8 cellular contexts compared by ENCODE assay signal in genomic region chr1:75787524-75787923, GRCh38. TPM values are rescaled to one million over a fixed set of nuclear protein-coding genes. Genes with fewer than 3 reads are reported as not detected.
DNase-seq lines count a peak whose midpoint lies in the region; ATAC-seq, FAIRE-seq and TF ChIP-seq lines count a peak whose summit lies in the region.

No MANE protein-coding gene starts in this region.

- dilution Hi-C loops in endothelial cell of umbilical vein (cut with MboI; ENCODE audit: extremely low pct_ligation_motif_present, low sequenced_read_pairs) = no loop called here

- H3K36me3 ChIP-seq in CD8-positive, alpha-beta memory T cell (ENCODE audit: insufficient read depth, low read length) = peaks cover 26% of the 10 kb centered on the region
- peaks cover 64% of the 10 kb centered on the region for H3K36me3 ChIP-seq in OCI-LY7 (ENCODE audit: insufficient read depth, low read length)
- H3K36me3 ChIP-seq in endothelial cell of umbilical vein (ENCODE audit: control insufficient read depth in 2 of 2, extremely low read depth in 1 of 2, insufficient read depth in 2 of 2, low read length in 2 of 2) = peaks cover 7 to 20% of the 10 kb centered on the region in 2 experiments
- peaks cover 47% of the 10 kb centered on the region for H3K36me3 ChIP-seq in osteoblast (ENCODE audit: insufficient read depth, low read length)

- peaks cover 8 to 59% (median 15%) of the 10 kb centered on the region in 3 donors for H3K36me3 Mint-ChIP-seq in CD8-positive, alpha-beta memory T cell

- FAIRE-seq in endothelial cell of umbilical vein (lab: Jason Lieb, UNC) = peak; percentile 12

- no peaks in the 10 kb centered on the region for H3K27me3 ChIP-seq in CD8-positive, alpha-beta memory T cell (ENCODE audit: insufficient read depth, low read length, poor library complexity, severe bottlenecking)
- H3K27me3 ChIP-seq in endothelial cell of umbilical vein (ENCODE audit: control insufficient read depth in 2 of 2, insufficient read depth in 2 of 2, low read length in 2 of 2) (no peaks in the 10 kb centered on the region), osteoblast (ENCODE audit: insufficient read depth, low read length) (no peaks in the 10 kb centered on the region)

- H4K20me1 ChIP-seq in OCI-LY7 (ENCODE audit: insufficient read depth, low read length) (peaks cover 58% of the 10 kb centered on the region), endothelial cell of umbilical vein (replicated peaks; ENCODE audit: control insufficient read depth, extremely low read depth, insufficient read depth, low read length) (peaks cover 3% of the 10 kb centered on the region), osteoblast (ENCODE audit: insufficient read depth, low read length) (peaks cover 57% of the 10 kb centered on the region)

- no peaks in the 10 kb centered on the region for H3K9me1 ChIP-seq in endothelial cell of umbilical vein (replicated peaks; ENCODE audit: control insufficient read depth, extremely low read depth, insufficient read depth, low read length)

- no peaks in the 10 kb centered on the region for H3K9me2 ChIP-seq in OCI-LY7 (ENCODE audit: insufficient read depth, low read length)

- CTCF ChIA-PET in CD8-positive, alpha-beta memory T cell (lab: Charles Lee) = no interaction called here
- CTCF ChIA-PET in OCI-LY7 (lab: Charles Lee; ENCODE audit: unreplicated experiment) = no interaction called here
- CTCF ChIA-PET in endothelial cell of umbilical vein (lab: Charles Lee) = interaction anchor here (0.9 kb wide), 1 partner anchor 555 kb away, joined by 4 read pairs; no protein-coding TSS in a partner anchor

- H3K4me2 ChIP-seq in OCI-LY7 (ENCODE audit: low read length) (peak overlapping the region; percentile 84), endothelial cell of umbilical vein (ENCODE audit: insufficient read depth, low read length) (peak overlapping the region; percentile 94), osteoblast (ENCODE audit: insufficient read depth, low read length) (peak overlapping the region; percentile 86)

- no TSS peak for BruUV-seq in OCI-LY7 (replicated peaks; lab: Mats Ljungman, UMichigan)
- no TSS peak for BruUV-seq in endothelial cell of umbilical vein (replicated peaks; lab: Mats Ljungman, UMichigan)

- H3K27me3 Mint-ChIP-seq in CD8-positive, alpha-beta memory T cell = peaks cover 0 to 3% of the 10 kb centered on the region in 2 donors

- peak overlapping the region; percentile 90 for H3K27ac ChIP-seq in CD8-positive, alpha-beta memory T cell (ENCODE audit: low read depth, low read length)
- H3K27ac ChIP-seq in OCI-LY7 (ENCODE audit: low read depth, low read length, poor library complexity, severe bottlenecking) (peak overlapping the region; percentile 94), endothelial cell of umbilical vein (ENCODE audit: insufficient read depth, low read depth, low read length) (peak overlapping the region; percentile 36), osteoblast (ENCODE audit: low read depth, low read length) (peak overlapping the region; percentile 75)

- TF ChIP-seq CTCF in OCI-LY7 (conservative IDR thresholded peaks at IDR 0.05; ENCODE audit: low read length) = no peak
- no peak for TF ChIP-seq CTCF in endothelial cell of umbilical vein (IDR thresholded peaks at IDR 0.05; ENCODE audit: extremely low read depth in 1 of 2, insufficient read depth in 1 of 2, low read depth in 1 of 2, low read length in 2 of 2)
- TF ChIP-seq CTCF in osteoblast (IDR thresholded peaks at IDR 0.05; ENCODE audit: extremely low read depth, low read depth, low read length) = no peak

- H3K79me2 ChIP-seq in OCI-LY7 (ENCODE audit: insufficient read depth, low read depth, low read length) (peaks cover 80% of the 10 kb centered on the region), endothelial cell of umbilical vein (ENCODE audit: control insufficient read depth, insufficient read depth, low read length) (peaks cover 62% of the 10 kb centered on the region), osteoblast (ENCODE audit: insufficient read depth, low read length) (peaks cover 46% of the 10 kb centered on the region)

- H3K9me3 ChIP-seq in CD8-positive, alpha-beta memory T cell (ENCODE audit: low read length) = no peaks in the 10 kb centered on the region
- H3K9me3 ChIP-seq in OCI-LY7 (ENCODE audit: low read length) (no peaks in the 10 kb centered on the region), endothelial cell of umbilical vein (replicated peaks; ENCODE audit: control insufficient read depth, insufficient read depth, low read length) (no peaks in the 10 kb centered on the region), osteoblast (ENCODE audit: low read depth, low read length) (no peaks in the 10 kb centered on the region)

- H2AFZ ChIP-seq in OCI-LY7 (ENCODE audit: low read length) = no peak overlapping the region
- H2AFZ ChIP-seq in endothelial cell of umbilical vein (ENCODE audit: low read depth, low read length) = no peak overlapping the region
- H2AFZ ChIP-seq in osteoblast (ENCODE audit: low read length) = no peak overlapping the region

- no peak for DNase-seq in CD8-positive, alpha-beta memory T cell
- DNase-seq in OCI-LY7 (ENCODE audit: low spot score) (peak; percentile 50), endothelial cell of umbilical vein (ENCODE audit: low read depth, low spot score) (no peak), osteoblast (ENCODE audit: insufficient read length, low spot score, missing footprints) (no peak), AG08396 (ENCODE audit: low spot score) (no peak), NCI-H510A (lab: John Stamatoyannopoulos, UW) (no peak)
- DNase-seq in stimulated activated CD4-positive, alpha-beta T cell treated with anti-CD3 and anti-CD28 coated beads, Interleukin-4, amount 100 ng/mL, for 1 hour = no peak

- peak overlapping the region; percentile 98 for H3K9ac ChIP-seq in endothelial cell of umbilical vein (replicated peaks; ENCODE audit: extremely low read depth, insufficient read depth, low read length)

- no peak for ATAC-seq in GM18867 (IDR thresholded peaks at IDR 0.05; ENCODE audit: unreplicated experiment)

- peak; percentile 40 for TF ChIP-seq POLR2A in endothelial cell of umbilical vein (IDR thresholded peaks at IDR 0.05; ENCODE audit: low read depth, low read length)

- peak overlapping the region; percentile 92 to 99 (median 98) for H3K27ac Mint-ChIP-seq in CD8-positive, alpha-beta memory T cell

- H3K4me3 ChIP-seq in CD8-positive, alpha-beta memory T cell (ENCODE audit: low read length) = peak overlapping the region; percentile 94
- peak overlapping the region; percentile 93 for H3K4me3 ChIP-seq in OCI-LY7 (ENCODE audit: low read depth, low read length, poor library complexity, severe bottlenecking)
- peak overlapping the region; percentile 62 to 99 (median 96) for H3K4me3 ChIP-seq in endothelial cell of umbilical vein (replicated peaks in 1 of 3; ENCODE audit: insufficient read depth in 1 of 3, low read depth in 1 of 3, low read length in 3 of 3)
- H3K4me3 ChIP-seq in osteoblast (ENCODE audit: insufficient read depth, low read length) = peak overlapping the region; percentile 85

- peaks cover 54% of the 10 kb centered on the region for H3K4me1 ChIP-seq in CD8-positive, alpha-beta memory T cell (ENCODE audit: insufficient read depth, low read length)
- H3K4me1 ChIP-seq in OCI-LY7 (ENCODE audit: insufficient read depth, low read length, poor library complexity, severe bottlenecking) (peaks cover 54% of the 10 kb centered on the region), endothelial cell of umbilical vein (ENCODE audit: control insufficient read depth, extremely low read depth, insufficient read depth, low read length) (peaks cover 33% of the 10 kb centered on the region), osteoblast (ENCODE audit: insufficient read depth, low read length) (peaks cover 35% of the 10 kb centered on the region)

- peak overlapping the region; percentile 94 to 100 (median 98) for H3K4me3 Mint-ChIP-seq in CD8-positive, alpha-beta memory T cell

- H3K9me3 Mint-ChIP-seq in CD8-positive, alpha-beta memory T cell = no peaks in the 10 kb centered on the region

- intact Hi-C loops in OCI-LY7 (cut with micrococcal nuclease; ENCODE audit: unreplicated experiment) = loop anchor here (5.0 kb wide), 1 partner anchor 505 kb away; no protein-coding TSS in a partner anchor
- intact Hi-C loops in endothelial cell of umbilical vein (cut with micrococcal nuclease) = loop anchor here (2.0 to 5.0 kb wide), 4 partner anchors 280 to 1055 kb away; partner anchors contain the start of genes CRYZ and TYW3

- H3K4me1 Mint-ChIP-seq in CD8-positive, alpha-beta memory T cell = peaks cover 67 to 86% (median 81%) of the 10 kb centered on the region in 3 donors

- POLR2A ChIA-PET in CD8-positive, alpha-beta memory T cell (lab: Charles Lee) = interaction anchor here (2.0 kb wide), 1 partner anchor 64 kb away, joined by 7 read pairs; no protein-coding TSS in a partner anchor
- POLR2A ChIA-PET in OCI-LY7 (lab: Charles Lee) = interaction anchor here (1.0 to 4.8 kb wide), 4 partner anchors 13 to 64 kb away, joined by 3 to 74 read pairs (median 16); partner anchors contain the start of gene ACADM
- POLR2A ChIA-PET in endothelial cell of umbilical vein (lab: Charles Lee) = no interaction called here

RNA-seq across cellular contexts. Expression of gene RABGGTB, which starts 1.5 kb away (rescaled TPM):
- total RNA-seq in CD8-positive, alpha-beta memory T cell = 100 to 1,000 TPM; 208 to 212 TPM
- polyA plus RNA-seq in CD8-positive, alpha-beta memory T cell = 7.5 TPM
- 128 and 132 TPM in 2 replicates for total RNA-seq in OCI-LY7 (2014; rRNA removed; shearing (Covaris generic))
- total RNA-seq in OCI-LY7 (2022) = 144 and 165 TPM in 2 replicates
- 103 and 114 TPM in 2 replicates for total RNA-seq in endothelial cell of umbilical vein
- 51.4 and 78.2 TPM in 2 replicates for polyA plus RNA-seq in endothelial cell of umbilical vein
- polyA plus RNA-seq in endothelial cell of umbilical vein (2011; cell fraction: cytosol; rRNA removed) = 55.7 and 56.9 TPM in 2 replicates
- 237 and 375 TPM in 2 replicates for polyA plus RNA-seq in endothelial cell of umbilical vein (2011; cell fraction: nucleus; rRNA removed)
- polyA plus RNA-seq in endothelial cell of umbilical vein (2012) = 125 and 132 TPM in 2 replicates
- polyA minus RNA-seq in endothelial cell of umbilical vein = 97.6 and 132 TPM in 2 replicates
- 72.2 TPM for polyA minus RNA-seq in endothelial cell of umbilical vein (2011; cell fraction: cytosol; rRNA and poly(A)+ RNA removed)
- 180 and 255 TPM in 2 replicates for polyA minus RNA-seq in endothelial cell of umbilical vein (2011; cell fraction: nucleus; rRNA and poly(A)+ RNA removed)
- 66.0 and 76.0 TPM in 2 replicates for total RNA-seq in osteoblast

RNA-seq across cellular contexts. Expression of gene MSH4, which starts 9.2 kb away (rescaled TPM):
- total RNA-seq in CD8-positive, alpha-beta memory T cell = under 1 TPM; 0.50 to 0.58 TPM
- not detected for polyA plus RNA-seq in CD8-positive, alpha-beta memory T cell
- 0.05 and 0.73 TPM in 2 replicates for total RNA-seq in OCI-LY7 (2014; rRNA removed; shearing (Covaris generic))
- total RNA-seq in OCI-LY7 (2022) = 0.65 and 0.80 TPM in 2 replicates
- total RNA-seq in endothelial cell of umbilical vein = 0.09 and 0.29 TPM in 2 replicates
- 0.01 TPM in 1 of 2 replicates, not detected in the other for polyA plus RNA-seq in endothelial cell of umbilical vein
- polyA plus RNA-seq in endothelial cell of umbilical vein (2011; cell fraction: cytosol; rRNA removed) = 0.03 TPM in 1 of 2 replicates, not detected in the other
- 0.20 and 0.27 TPM in 2 replicates for polyA plus RNA-seq in endothelial cell of umbilical vein (2011; cell fraction: nucleus; rRNA removed)
- polyA plus RNA-seq in endothelial cell of umbilical vein (2012) = not detected in 2 replicates
- polyA minus RNA-seq in endothelial cell of umbilical vein = 0.07 TPM in 1 of 2 replicates, not detected in the other
- polyA minus RNA-seq in endothelial cell of umbilical vein (2011; cell fraction: cytosol; rRNA and poly(A)+ RNA removed) = not detected
- 0.53 and 0.58 TPM in 2 replicates for polyA minus RNA-seq in endothelial cell of umbilical vein (2011; cell fraction: nucleus; rRNA and poly(A)+ RNA removed)
- total RNA-seq in osteoblast = under 0.01 and 0.29 TPM in 2 replicates

Comparison
In these comparisons a context has a peak if more than half of its experiments do, and no peak if none do; other contexts are left out.
1. H3K27ac ChIP-seq: peak in every context shown above with its lines; median percentile 94 in OCI-LY7; 90 in CD8-positive, alpha-beta memory T cell; 75 in osteoblast; 36 in endothelial cell of umbilical vein.